12 cellular contexts compared by ENCODE assay signal in the genomic region with DNA sequence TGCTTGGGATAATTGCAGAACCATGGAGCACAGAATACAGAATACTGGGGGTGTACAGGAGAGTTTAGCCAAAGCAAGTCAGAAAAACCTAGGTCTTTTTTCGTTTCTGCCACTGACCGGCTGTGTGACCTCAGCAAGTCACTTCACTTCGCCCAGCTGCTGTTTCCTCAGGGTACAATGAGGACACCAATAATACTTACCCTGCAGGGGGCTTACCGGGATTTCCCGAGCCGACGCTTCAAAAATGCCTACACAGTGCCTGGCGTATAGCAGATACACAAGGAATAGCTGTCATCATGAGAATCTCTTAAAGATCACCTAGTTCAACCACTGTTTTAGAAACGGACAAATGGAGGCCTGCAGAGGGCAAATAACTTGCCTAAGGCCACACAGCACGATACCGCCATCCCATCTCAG. TPM values are rescaled to one million over a fixed set of nuclear protein-coding genes. Genes with fewer than 3 reads are reported as not detected.
DNase-seq lines count a peak whose midpoint lies in the region; ATAC-seq and TF ChIP-seq lines count a peak whose summit lies in the region.
"Had no signal": no experiment of that assay in that cellular context is flagged by ENCODE, and none has a peak within 500 bp of the region (broad histone marks: within the 10 kb centered on the region; RNA-seq: fewer than 3 reads in every experiment).

No MANE protein-coding gene starts in this region.

- H3K27ac ChIP-seq in subcutaneous abdominal adipose tissue (ENCODE audit: low read depth, low read length): no peak overlapping the region
- H3K27ac ChIP-seq: cardiac muscle cell had no signal

- DNase-seq in NCI-H146 (lab: John Stamatoyannopoulos, UW): peak; percentile 54
- DNase-seq in NCI-H146 treated with DMSO at 0.1 percent for 48 hours (lab: John Stamatoyannopoulos, UW; ENCODE audit: unreplicated experiment): no peak
- no peak for DNase-seq in cardiac fibroblast (ENCODE audit: low read depth in 2 of 2)
- no peak for DNase-seq in kidney epithelial cell (ENCODE audit: low read depth)
- DNase-seq in left lobe of liver (ENCODE audit: low spot score): no peak
- DNase-seq: activated B cell treated with CpG ODN at 0.5 μM for 24 hours; NCI-H446; stimulated activated CD4-positive, alpha-beta T cell treated with anti-CD3 and anti-CD28 coated beads, Interleukin-2, amount 100 ng/mL, for 48 hours had no signal

- H3K9ac ChIP-seq in subcutaneous abdominal adipose tissue (ENCODE audit: low read length in 5 of 5): peak overlapping the region in 1 of 5 donors; percentile 15

- peaks cover 10 to 46% (median 31%) of the 10 kb centered on the region in 5 donors for H3K4me1 ChIP-seq in subcutaneous abdominal adipose tissue (ENCODE audit: control insufficient read depth in 5 of 5, insufficient read depth in 5 of 5, low read length in 5 of 5)

- H3K4me3 ChIP-seq in cardiac fibroblast (replicated peaks in 1 of 2; ENCODE audit: low read depth in 2 of 2, low read length in 2 of 2): peak overlapping the region; percentile 32 to 43
- peak overlapping the region; percentile 29 for H3K4me3 ChIP-seq in kidney epithelial cell (ENCODE audit: low read depth, low read length)
- peak overlapping the region; percentile 26 to 60 (median 55) for H3K4me3 ChIP-seq in subcutaneous abdominal adipose tissue (ENCODE audit: low read depth in 1 of 5, low read length in 5 of 5)

- ATAC-seq in left lobe of liver (no peak), GM21423 (IDR thresholded peaks at IDR 0.05; ENCODE audit: unreplicated experiment) (no peak), GM21390 (IDR thresholded peaks at IDR 0.05; ENCODE audit: unreplicated experiment) (no peak)

- no peaks in the 10 kb centered on the region for H3K9me3 ChIP-seq in subcutaneous abdominal adipose tissue (ENCODE audit: control insufficient read depth in 5 of 5, low read length in 5 of 5)

- H3K36me3 ChIP-seq in kidney epithelial cell (ENCODE audit: control insufficient read depth, insufficient read depth, low read length) (no peaks in the 10 kb centered on the region), subcutaneous abdominal adipose tissue (ENCODE audit: control insufficient read depth in 5 of 5, insufficient read depth in 5 of 5, low read length in 5 of 5) (no peaks in the 10 kb centered on the region)
- H3K36me3 ChIP-seq: cardiac muscle cell had no signal

- TF ChIP-seq CTCF in cardiac fibroblast (IDR thresholded peaks at IDR 0.05; ENCODE audit: low read depth, low read length): no peak
- no peak for TF ChIP-seq CTCF in kidney epithelial cell (IDR thresholded peaks at IDR 0.05; ENCODE audit: insufficient read depth, low read length, poor library complexity, severe bottlenecking)

- no peaks in the 10 kb centered on the region for H3K27me3 ChIP-seq in kidney epithelial cell (ENCODE audit: control insufficient read depth, insufficient read depth, low read length)
- peaks cover 0 to 27% (median 13%) of the 10 kb centered on the region in 5 donors for H3K27me3 ChIP-seq in subcutaneous abdominal adipose tissue (ENCODE audit: control insufficient read depth in 5 of 5, insufficient read depth in 4 of 5, low read length in 5 of 5)
- H3K27me3 ChIP-seq: cardiac muscle cell had no signal

RNA-seq across cellular contexts. Expression of gene RIPOR3, which starts 0.8 kb away (rescaled TPM):
- total RNA-seq in kidney epithelial cell (0.08 and 0.41 TPM in 2 replicates), left lobe of liver (20.1 TPM)
- total RNA-seq: activated B cell treated with CpG ODN at 0.5 μM for 24 hours had no signal

RNA-seq across cellular contexts. Expression of gene PARD6B, which starts 40.8 kb away (rescaled TPM):
- total RNA-seq in kidney epithelial cell (23.7 and 24.0 TPM in 2 replicates), left lobe of liver (10.9 TPM)

Comparison
In these comparisons a context has a peak if more than half of its experiments do, and no peak if none do; other contexts are left out.
1. RNA of gene RIPOR3, which starts 0.8 kb away (total RNA-seq): 20.1 TPM in left lobe of liver (single experiment); 0.08 to 0.41 TPM in kidney epithelial cell; every median in the first group is over 10 times any median in the second.
2. Peak in every context shown above with its lines, with median percentiles within 50 percentile points of each other: H3K4me3 ChIP-seq.